Comparison of ENCODE assay signal across 32 cellular contexts in genomic region chr4:143247866-143248265, GRCh38.
DNase-seq lines count a peak whose midpoint lies in the region; ATAC-seq, FAIRE-seq and TF ChIP-seq lines count a peak whose summit lies in the region.
"Had no signal": no experiment of that assay in that cellular context is flagged by ENCODE, and none has a peak within 500 bp of the region (broad histone marks: within the 10 kb centered on the region; RNA-seq: fewer than 3 reads in every experiment).

No MANE protein-coding gene starts in this region.

- H2AFZ ChIP-seq in HepG2 (ENCODE audit: low read length): no peak overlapping the region

- TF ChIP-seq CTCF in HepG2 (CRISPR knock-in tag; IDR thresholded peaks at IDR 0.05) (no peak), right lobe of liver (IDR thresholded peaks at IDR 0.05) (no peak)

- H3K79me2 ChIP-seq in HepG2 (ENCODE audit: insufficient read depth, low read length): no peaks in the 10 kb centered on the region

- ATAC-seq in HepG2 (no peak), right lobe of liver (no peak)
- ATAC-seq: A549; CD8-positive, alpha-beta T cell had no signal

- BruUV-seq in HepG2 (replicated peaks; lab: Mats Ljungman, UMichigan): no TSS peak

- no peak overlapping the region for H3K4me2 ChIP-seq in HepG2 (ENCODE audit: low read depth, low read length)
- H3K4me2 ChIP-seq: A549; BLaER1; BLaER1 treated with 17β-estradiol and CSF1 and Interleukin-3, amounts not matched to agents 10 nM and 100 nM had no signal

- H3K9ac ChIP-seq in HepG2 (ENCODE audit: insufficient read depth, low read depth, low read length): no peak overlapping the region
- H3K9ac ChIP-seq: BLaER1; BLaER1 treated with 17β-estradiol and CSF1 and Interleukin-3, amounts not matched to agents 10 nM and 100 nM had no signal

- H3K4me1 Mint-ChIP-seq in activated CD4-positive, alpha-beta T cell treated with anti-CD3 and anti-CD28 coated beads, Interleukin-2, amount 10 ng/mL, durations not matched to agents 24 days and 14 days: no peaks in the 10 kb centered on the region
- H3K4me1 Mint-ChIP-seq: B cell; CD14-positive monocyte; CD4-positive, alpha-beta memory T cell; CD4-positive, CD25-positive, alpha-beta regulatory T cell; CD8-positive, alpha-beta memory T cell had no signal

- H3K27me3 ChIP-seq in HepG2 (ENCODE audit: control insufficient read depth in 1 of 2, insufficient read depth in 2 of 2, low read length in 2 of 2) (no peaks in the 10 kb centered on the region; a peak in 1 of 5 replicates), right lobe of liver (no peaks in the 10 kb centered on the region)
- H3K27me3 ChIP-seq: BE2C; BLaER1; BLaER1 treated with 17β-estradiol and CSF1 and Interleukin-3, amounts not matched to agents 10 nM and 100 nM had no signal

- POLR2A ChIA-PET in HepG2 (lab: Yijun Ruan, JAX): no interaction called here

- intact Hi-C loops in activated CD4-positive, alpha-beta T cell treated with anti-CD3 and anti-CD28 coated beads, Interleukin-2, amount 10 ng/mL, durations not matched to agents 24 days and 14 days (cut with micrococcal nuclease): no loop called here
- intact Hi-C loops in HepG2 (cut with micrococcal nuclease; ENCODE audit: unreplicated experiment): no loop called here
- intact Hi-C loops in right lobe of liver (cut with DNase I): no loop called here

- no peak overlapping the region for H3K4me3 Mint-ChIP-seq in activated CD4-positive, alpha-beta T cell treated with anti-CD3 and anti-CD28 coated beads, Interleukin-2, amount 10 ng/mL, durations not matched to agents 24 days and 14 days
- H3K4me3 Mint-ChIP-seq: B cell; CD14-positive monocyte; CD4-positive, alpha-beta memory T cell; CD4-positive, alpha-beta T cell; CD4-positive, CD25-positive, alpha-beta regulatory T cell; CD8-positive, alpha-beta memory T cell; CD8-positive, alpha-beta T cell had no signal

- no peak for TF ChIP-seq RAD21 in HepG2 (CRISPR knock-in tag; IDR thresholded peaks at IDR 0.05)

- CTCF ChIA-PET in HepG2 (lab: Yijun Ruan, JAX; ENCODE audit: low intra/inter-chr PET ratio, low total read pairs): no interaction called here

- no peaks in the 10 kb centered on the region for H4K20me1 ChIP-seq in HepG2 (ENCODE audit: insufficient read depth, low read length)
- H4K20me1 ChIP-seq: BLaER1; BLaER1 treated with 17β-estradiol and CSF1 and Interleukin-3, amounts not matched to agents 10 nM and 100 nM had no signal

- no peaks in the 10 kb centered on the region for H3K27me3 Mint-ChIP-seq in activated CD4-positive, alpha-beta T cell treated with anti-CD3 and anti-CD28 coated beads, Interleukin-2, amount 10 ng/mL, durations not matched to agents 24 days and 14 days
- H3K27me3 Mint-ChIP-seq: CD4-positive, alpha-beta T cell; CD4-positive, CD25-positive, alpha-beta regulatory T cell had no signal

- 66% methylated on average over 2 of the region's 2 CpGs for WGBS in HepG2 (ENCODE audit: low lambda C conversion rate)
- 90% methylated on average over 2 of the region's 2 CpGs for WGBS in right lobe of liver (ENCODE audit: insufficient coverage, low coverage, low lambda C conversion rate, missing lambda C conversion rate)

- no peaks in the 10 kb centered on the region for H3K36me3 Mint-ChIP-seq in activated CD4-positive, alpha-beta T cell treated with anti-CD3 and anti-CD28 coated beads, Interleukin-2, amount 10 ng/mL, durations not matched to agents 24 days and 14 days (ENCODE audit: low read depth)
- H3K36me3 Mint-ChIP-seq: CD14-positive monocyte; CD4-positive, alpha-beta memory T cell; CD4-positive, CD25-positive, alpha-beta regulatory T cell; CD8-positive, alpha-beta memory T cell; CD8-positive, alpha-beta T cell had no signal

- no peaks in the 10 kb centered on the region for H3K9me3 ChIP-seq in HepG2 (ENCODE audit: low read length)
- H3K9me3 ChIP-seq in right lobe of liver: no peaks in the 10 kb centered on the region
- H3K9me3 ChIP-seq: A549, BE2C, BLaER1, Caco-2 had no signal

- no peaks in the 10 kb centered on the region for H3K36me3 ChIP-seq in HepG2 (replicated peaks in 1 of 2; ENCODE audit: control insufficient read depth in 1 of 2, insufficient read depth in 2 of 2, low read length in 2 of 2)
- H3K36me3 ChIP-seq in right lobe of liver: no peaks in the 10 kb centered on the region
- H3K36me3 ChIP-seq: BE2C; BLaER1; BLaER1 treated with 17β-estradiol and CSF1 and Interleukin-3, amounts not matched to agents 10 nM and 100 nM had no signal

- H3K27ac ChIP-seq in HepG2 (ENCODE audit: extremely low read length, insufficient read depth, low read length): no peak overlapping the region
- H3K27ac ChIP-seq in right lobe of liver: no peak overlapping the region
- H3K27ac ChIP-seq: 22Rv1; A549; BLaER1; BLaER1 treated with 17β-estradiol and CSF1 and Interleukin-3, amounts not matched to agents 10 nM and 100 nM; C4-2B had no signal

- in situ Hi-C loops in HepG2 (cut with HindIII; ENCODE audit: extremely low pct_ligation_motif_present, low pct_unique_long_range_greater_than_20kb): no loop called here

- no peak overlapping the region for H3K27ac Mint-ChIP-seq in activated CD4-positive, alpha-beta T cell treated with anti-CD3 and anti-CD28 coated beads, Interleukin-2, amount 10 ng/mL, durations not matched to agents 24 days and 14 days
- H3K27ac Mint-ChIP-seq: B cell; CD14-positive monocyte; CD4-positive, alpha-beta T cell; CD4-positive, CD25-positive, alpha-beta regulatory T cell; CD8-positive, alpha-beta T cell had no signal

- DNase-seq in activated CD4-positive, alpha-beta T cell treated with anti-CD3 and anti-CD28 coated beads, Interleukin-2, amount 10 ng/mL, durations not matched to agents 24 days and 14 days: peak; percentile 19
- DNase-seq in activated CD4-positive, alpha-beta T cell treated with anti-CD3 and anti-CD28 coated beads, Interleukin-2, amount 50 U/mL, for 48 hours: no peak
- DNase-seq in HepG2 (ENCODE audit: low spot score) (no peak), right lobe of liver (no peak)
- DNase-seq: 8988T; ACHN; AML-193; BE2C; C1 segment of cervical spinal cord; Caco-2; Calu3; CD4-positive, alpha-beta memory T cell; CD4-positive, alpha-beta T cell; CD4-positive, CD25-positive, alpha-beta regulatory T cell; CD8-positive, alpha-beta memory T cell; CD8-positive, alpha-beta T cell; DMS 273 treated with DMSO at 0.1 percent for 48 hours; DMS153; DMS53; DMS79; DMS79 treated with DMSO at 0.1 percent for 48 hours; DND-41; EL had no signal

- no peak for FAIRE-seq in HepG2 (lab: Jason Lieb, UNC)
- FAIRE-seq: A204.1, A549, D721Med had no signal

- TF ChIP-seq POLR2A in HepG2 (IDR thresholded peaks at IDR 0.05; ENCODE audit: insufficient read depth in 1 of 2, low read depth in 2 of 2, low read length in 2 of 2) (no peak), right lobe of liver (IDR thresholded peaks at IDR 0.05) (no peak)

- TF ChIP-seq EP300 in HepG2 (IDR thresholded peaks at IDR 0.05; ENCODE audit: low read depth in 2 of 2, low read length in 2 of 2): no peak
- no peak for TF ChIP-seq EP300 in HepG2 (CRISPR knock-in tag; IDR thresholded peaks at IDR 0.05; ENCODE audit: borderline replicate concordance)

- no peaks in the 10 kb centered on the region for H3K9me3 Mint-ChIP-seq in activated CD4-positive, alpha-beta T cell treated with anti-CD3 and anti-CD28 coated beads, Interleukin-2, amount 10 ng/mL, durations not matched to agents 24 days and 14 days
- H3K9me3 Mint-ChIP-seq: CD4-positive, alpha-beta T cell; CD8-positive, alpha-beta memory T cell; CD8-positive, alpha-beta T cell had no signal

- no peaks in the 10 kb centered on the region for H3K4me1 ChIP-seq in HepG2 (ENCODE audit: insufficient read depth, low read length)
- H3K4me1 ChIP-seq in right lobe of liver: no peaks in the 10 kb centered on the region
- H3K4me1 ChIP-seq: A549; BE2C; BLaER1; BLaER1 treated with 17β-estradiol and CSF1 and Interleukin-3, amounts not matched to agents 10 nM and 100 nM; Caco-2 had no signal

- H3K4me3 ChIP-seq in HepG2 (replicated peaks in 1 of 3; ENCODE audit: insufficient read depth in 1 of 3, low read depth in 2 of 3, low read length in 3 of 3) (no peak overlapping the region), right lobe of liver (no peak overlapping the region)
- H3K4me3 ChIP-seq: A549; BLaER1; BLaER1 treated with 17β-estradiol and CSF1 and Interleukin-3, amounts not matched to agents 10 nM and 100 nM had no signal

TF ChIP-seq in HepG2, 621 proteins besides CTCF, POLR2A, EP300 and RAD21:
- no peak for TF ChIP-seq ZFP90 (CRISPR knock-in tag; IDR thresholded peaks at IDR 0.05; ENCODE audit: borderline replicate concordance)
- no peak for TF ChIP-seq E2F2 (CRISPR knock-in tag; IDR thresholded peaks at IDR 0.05; ENCODE audit: borderline replicate concordance)
- peak; percentile 38; the same call in 1 of the 2 replicates for TF ChIP-seq CREB1 (IDR thresholded peaks at IDR 0.05)
- TF ChIP-seq CREB1 (CRISPR knock-in tag; IDR thresholded peaks at IDR 0.05): no peak
- TF ChIP-seq ATF7 (IDR thresholded peaks at IDR 0.05): peak; percentile 90
- TF ChIP-seq ATF7 (CRISPR knock-in tag; IDR thresholded peaks at IDR 0.05): no peak
- no peak for TF ChIP-seq ZNF431 (CRISPR knock-in tag; IDR thresholded peaks at IDR 0.05; ENCODE audit: borderline replicate concordance, low read depth)
- no peak for TF ChIP-seq ZSCAN5A (CRISPR knock-in tag; IDR thresholded peaks at IDR 0.05; ENCODE audit: borderline replicate concordance)
- TF ChIP-seq ZNF558 (CRISPR knock-in tag; IDR thresholded peaks at IDR 0.05; ENCODE audit: borderline replicate concordance): no peak
- no peak for TF ChIP-seq GLI4 (CRISPR knock-in tag; IDR thresholded peaks at IDR 0.05; ENCODE audit: borderline replicate concordance)
TF ChIP-seq in HepG2: peak in this region for 2.
